1 cellular context compared by ENCODE assay signal in the genomic region with DNA sequence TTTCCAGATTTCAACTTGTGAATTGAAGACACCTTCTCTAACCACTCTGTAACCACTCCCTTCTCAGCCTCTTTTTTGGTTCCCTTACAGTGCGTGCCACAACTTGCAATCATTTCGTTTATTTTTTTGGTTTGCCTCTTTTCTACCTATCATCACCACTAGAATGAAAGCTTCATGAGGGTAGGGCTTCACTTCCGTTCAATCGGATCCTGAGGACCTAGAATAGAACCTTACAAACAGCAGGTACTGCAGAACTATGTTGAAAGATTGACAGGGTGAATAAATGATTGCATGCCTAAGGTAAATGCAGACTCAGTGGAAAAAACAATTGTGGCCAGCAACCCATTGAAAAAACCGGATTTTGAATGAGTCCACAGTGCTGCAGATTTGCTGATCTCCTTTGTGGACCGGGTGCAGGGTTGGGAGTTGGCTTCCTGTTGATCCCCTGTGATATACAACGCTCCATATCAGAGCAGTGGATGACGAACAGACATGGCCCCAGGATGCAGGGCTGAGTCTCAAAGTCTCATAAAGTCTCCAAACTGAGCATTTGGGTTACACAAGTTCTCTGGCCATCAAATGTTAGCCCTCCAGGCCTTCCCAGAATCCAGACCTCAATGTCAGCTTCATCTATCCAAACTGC.
TF ChIP-seq lines count a peak whose summit lies in the region.

No MANE protein-coding gene starts in this region.

TF ChIP-seq in H1, 55 proteins besides CTCF, POLR2A, EP300 and RAD21:
- no peak for TF ChIP-seq CBX8 (IDR thresholded peaks at IDR 0.05; ENCODE audit: borderline replicate concordance, low read depth, low read length)
- TF ChIP-seq FOSL1 (IDR thresholded peaks at IDR 0.05; ENCODE audit: insufficient read depth, low read depth, low read length): no peak
- no peak for TF ChIP-seq SIX5 (IDR thresholded peaks at IDR 0.05; ENCODE audit: low read depth, low read length)
- TF ChIP-seq SAP30 (IDR thresholded peaks at IDR 0.05; ENCODE audit: insufficient read depth, insufficient replicate concordance, low read length): no peak
